ENCODE assay signal across 36 cellular contexts in the genomic region with DNA sequence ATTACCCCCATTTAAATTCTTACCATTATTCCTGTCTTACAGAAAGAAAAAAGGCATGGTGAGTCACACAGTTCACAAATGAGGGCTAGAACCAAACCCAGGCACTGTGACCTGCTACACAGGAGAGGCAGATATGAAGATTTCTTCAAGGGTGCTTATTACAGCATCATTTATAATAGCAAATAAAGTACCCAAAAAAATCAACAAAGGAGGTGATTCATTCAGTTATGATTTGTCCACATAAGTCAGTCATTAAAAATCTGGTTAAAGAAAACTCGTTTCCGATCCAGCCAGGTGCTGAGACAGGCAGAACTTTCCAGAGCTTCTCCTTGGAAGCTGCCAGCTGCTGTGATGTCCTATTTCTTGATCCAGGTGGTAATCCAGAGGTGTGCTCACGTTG. TPM values are rescaled to one million over a fixed set of nuclear protein-coding genes. Genes with fewer than 3 reads are reported as not detected.
"Had no signal": no experiment of that assay in that cellular context is flagged by ENCODE, and none has a peak within 500 bp of the region (broad histone marks: within the 10 kb centered on the region; RNA-seq: fewer than 3 reads in every experiment).

No MANE protein-coding gene starts in this region.

- H3K4me3 ChIP-seq: colonic mucosa, esophagus squamous epithelium, heart right ventricle, lung, neural progenitor cell, prostate gland, right atrium auricular region, smooth muscle cell, suprapubic skin, transverse colon, upper lobe of right lung, uterus had no signal

- H3K4me1 ChIP-seq: colonic mucosa had no signal

- H2AFZ ChIP-seq: neural progenitor cell had no signal

- H3K4me3 Mint-ChIP-seq: dendritic cell treated with granulocyte-macrophage colony-stimulating factor and Interleukin-4, amounts not matched to agents 40 ng/mL and 50 ng/mL, for 4 days; endodermal cell; immature natural killer cell; memory B cell; neural progenitor cell; stimulated activated naive CD8-positive, alpha-beta T cell treated with anti-CD3 and anti-CD28 coated beads, Interleukin-15, amount 100 ng/mL, for 72 hours had no signal

- H3K27me3 Mint-ChIP-seq: stimulated activated naive CD8-positive, alpha-beta T cell treated with anti-CD3 and anti-CD28 coated beads, Interleukin-15, amount 100 ng/mL, for 72 hours had no signal

- H3K9ac ChIP-seq: neural progenitor cell had no signal

- ATAC-seq: heart right ventricle; left lobe of liver; sciatic nerve; stimulated activated naive CD8-positive, alpha-beta T cell treated with anti-CD3 and anti-CD28 coated beads, Interleukin-15, amount 100 ng/mL, for 72 hours; upper lobe of right lung had no signal

- H3K9me3 Mint-ChIP-seq: immature natural killer cell had no signal

- H3K4me2 ChIP-seq: neural progenitor cell, smooth muscle cell had no signal

- DNase-seq: colonic mucosa; effector CD8-positive, alpha-beta T cell; endodermal cell; esophagus squamous epithelium; foreskin melanocyte; glutamatergic neuron; heart right ventricle; hippocampal formation; immature natural killer cell; nucleus accumbens; stimulated activated CD4-positive, alpha-beta T cell treated with anti-CD3 and anti-CD28 coated beads, Interleukin-12 subunit alpha, Interleukin-12 subunit beta, amount 100 ng/mL, for 4 hours; stimulated activated CD4-positive, alpha-beta T cell treated with anti-CD3 and anti-CD28 coated beads, Interleukin-1b, Interleukin-23, amount 100 ng/mL, for 48 hours; stimulated activated CD4-positive, alpha-beta T cell treated with anti-CD3 and anti-CD28 coated beads, Interleukin-4, amount 100 ng/mL, for 1 hour; stimulated activated CD8-positive, alpha-beta memory T cell treated with anti-CD3 and anti-CD28 coated beads, Interleukin-4, amount 100 ng/mL, for 48 hours; stimulated activated naive CD4-positive, alpha-beta T cell; stimulated activated naive CD8-positive, alpha-beta T cell treated with anti-CD3 and anti-CD28 coated beads, Interleukin-15, amount 100 ng/mL, for 72 hours; transverse colon; upper lobe of right lung; uterus had no signal

- H3K27ac Mint-ChIP-seq: dendritic cell treated with granulocyte-macrophage colony-stimulating factor and Interleukin-4, amounts not matched to agents 40 ng/mL and 50 ng/mL, for 4 days; endodermal cell; memory B cell; nephron; neural progenitor cell; stimulated activated naive CD8-positive, alpha-beta T cell treated with anti-CD3 and anti-CD28 coated beads, Interleukin-15, amount 100 ng/mL, for 72 hours had no signal

- H3K9me3 ChIP-seq: colonic mucosa, esophagus squamous epithelium, prostate gland, suprapubic skin, upper lobe of right lung, uterus had no signal

- H3K27me3 ChIP-seq: colonic mucosa, esophagus squamous epithelium, heart right ventricle, neural progenitor cell, right atrium auricular region, suprapubic skin, transverse colon, upper lobe of right lung, uterus had no signal

- H3K27ac ChIP-seq: colonic mucosa, esophagus squamous epithelium, neural progenitor cell, prostate gland, right atrium auricular region, suprapubic skin, transverse colon, upper lobe of right lung, uterus had no signal

- H3K36me3 Mint-ChIP-seq: immature natural killer cell had no signal

- H3K36me3 ChIP-seq: colonic mucosa, esophagus squamous epithelium, neural progenitor cell, prostate gland, right atrium auricular region, transverse colon, upper lobe of right lung, uterus had no signal

RNA-seq across cellular contexts. Expression of a gene that starts 45.4 kb away (rescaled TPM):
- total RNA-seq: colonic mucosa, endodermal cell, endothelial cell of umbilical vein, epithelial cell of proximal tubule, esophagus squamous epithelium, heart right ventricle, left lobe of liver, liver, lung, mononuclear cell, osteocyte, right atrium auricular region, sciatic nerve, smooth muscle cell, suprapubic skin, transverse colon, upper lobe of right lung, uterus had no signal
- polyA plus RNA-seq: endothelial cell of umbilical vein, heart right ventricle, immature natural killer cell, keratinocyte, liver, lung, smooth muscle cell had no signal
